9 cellular contexts compared by ENCODE assay signal in the genomic region with DNA sequence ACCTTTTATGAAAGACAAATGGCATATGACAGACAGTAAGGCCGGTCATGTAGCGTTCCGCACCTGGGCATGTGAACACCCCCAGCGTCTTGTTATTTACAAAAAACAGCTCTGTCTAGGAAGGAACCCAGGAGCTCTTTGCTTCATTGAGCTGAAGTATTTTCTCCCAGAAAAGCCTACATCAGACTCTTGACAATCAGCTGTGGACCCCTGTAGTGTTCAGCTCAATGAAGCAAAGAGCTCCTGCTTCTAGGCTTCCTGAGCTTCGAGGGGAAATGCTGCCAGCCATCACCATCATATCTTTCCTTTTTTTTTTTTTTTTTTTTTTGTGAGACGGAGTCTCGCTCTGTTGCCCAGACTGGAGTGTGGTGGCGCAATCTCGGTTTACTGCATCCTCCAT. TPM values are rescaled to one million over a fixed set of nuclear protein-coding genes. Genes with fewer than 3 reads are reported as not detected.
"Had no signal": no experiment of that assay in that cellular context is flagged by ENCODE, and none has a peak within 500 bp of the region (broad histone marks: within the 10 kb centered on the region; RNA-seq: fewer than 3 reads in every experiment).

No MANE protein-coding gene starts in this region.

- H3K4me3 Mint-ChIP-seq: H9 had no signal

- H3K27ac Mint-ChIP-seq: H9 had no signal

- DNase-seq: GOT3, H9, HCEC 1CT, IMR-90, KG1 had no signal

- H3K4me1 Mint-ChIP-seq: H9 had no signal

- H3K4me3 ChIP-seq: K562 had no signal

- FAIRE-seq: H54, HTR-8/SVneo, K562 had no signal

RNA-seq across cellular contexts. Expression of a gene that starts 4.1 kb away (rescaled TPM):
- total RNA-seq: H9, HT-29, IMR-90, K562 had no signal
- polyA plus RNA-seq: IMR-90 had no signal
